35 cellular contexts compared by ENCODE assay signal in genomic region chr21:23789864-23790263, GRCh38.
"Had no signal": no experiment of that assay in that cellular context is flagged by ENCODE, and none has a peak within 500 bp of the region (broad histone marks: within the 10 kb centered on the region; RNA-seq: fewer than 3 reads in every experiment).

No MANE protein-coding gene starts in this region.

- H3K9me3 ChIP-seq: MG63 had no signal

- DNase-seq: Karpas-422, Kasumi-1, MG63, MM.1S, MV-4-11, NCI-H1048, NCI-H1092, NCI-H1092 treated with DMSO at 0.1 percent for 48 hours, NCI-H1105, NCI-H1105 treated with DMSO at 0.1 percent for 48 hours, NCI-H1417, NCI-H1417 treated with DMSO at 0.1 percent for 48 hours, NCI-H1436, NCI-H1436 treated with DMSO at 0.1 percent for 48 hours, NCI-H146, NCI-H1694, NCI-H1694 treated with DMSO at 0.1 percent for 48 hours, NCI-H187, NCI-H187 treated with DMSO at 0.1 percent for 48 hours, NCI-H1930, NCI-H2029, NCI-H2029 treated with DMSO at 0.1 percent for 48 hours, NCI-H2081, NCI-H2081 treated with DMSO at 0.1 percent for 48 hours, NCI-H2107, NCI-H2171, NCI-H2171 treated with DMSO at 0.1 percent for 48 hours, NCI-H2227 treated with DMSO at 0.1 percent for 48 hours, NCI-H226, NCI-H345, NCI-H446, NCI-H446 treated with DMSO at 0.1 percent for 48 hours, NCI-H510A, NCI-H510A treated with DMSO at 0.1 percent for 48 hours, NCI-H524 had no signal

- H3K36me3 ChIP-seq: MG63 had no signal

- H3K27me3 ChIP-seq: MG63 had no signal

- H3K4me3 ChIP-seq: MG63 had no signal
